Comparison of ENCODE assay signal across 15 cellular contexts in the genomic region with DNA sequence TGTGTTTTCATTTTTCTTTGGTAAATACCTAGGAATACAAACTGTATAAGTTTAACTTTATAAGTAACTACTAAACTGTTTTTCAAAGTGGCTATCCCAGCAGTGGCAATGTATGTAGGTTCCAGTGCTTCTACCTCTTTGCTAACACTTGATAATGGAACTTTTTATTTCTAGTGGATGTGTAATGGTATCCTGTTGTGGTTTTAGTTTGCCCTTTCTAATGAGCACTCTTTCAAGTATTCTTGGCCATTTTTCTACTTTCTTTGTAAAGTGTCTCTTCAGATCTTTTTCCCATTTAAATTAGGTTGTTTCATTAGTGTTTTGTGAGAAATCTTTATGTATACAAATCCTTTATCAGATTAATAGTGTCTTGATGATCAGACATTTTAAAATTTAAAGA. TPM values are rescaled to one million over a fixed set of nuclear protein-coding genes. Genes with fewer than 3 reads are reported as not detected.
DNase-seq lines count a peak whose midpoint lies in the region; ATAC-seq and TF ChIP-seq lines count a peak whose summit lies in the region.
"Had no signal": no experiment of that assay in that cellular context is flagged by ENCODE, and none has a peak within 500 bp of the region (broad histone marks: within the 10 kb centered on the region; RNA-seq: fewer than 3 reads in every experiment).

No MANE protein-coding gene starts in this region.

- H3K36me3 Mint-ChIP-seq in T-helper 1 cell treated with Interleukin-12 subunit alpha and Interleukin-12 subunit beta and Interleukin-4 antibody, amounts not matched to agents 30 μg/mL and 1 μg/mL, for 36 hours (ENCODE audit: low read depth): peaks cover 24% of the 10 kb centered on the region
- no peaks in the 10 kb centered on the region for H3K36me3 Mint-ChIP-seq in mesothelial cell of epicardium

- H3K4me1 Mint-ChIP-seq in T-helper 1 cell treated with Interleukin-12 subunit alpha and Interleukin-12 subunit beta and Interleukin-4 antibody, amounts not matched to agents 30 μg/mL and 1 μg/mL, for 36 hours (ENCODE audit: low read depth): peaks cover 47% of the 10 kb centered on the region
- H3K4me1 Mint-ChIP-seq in mesothelial cell of epicardium: peaks cover 21% of the 10 kb centered on the region

- H3K36me3 ChIP-seq in HUES64 (ENCODE audit: insufficient read depth, low read length): peaks cover 39% of the 10 kb centered on the region
- H3K36me3 ChIP-seq: gastrocnemius medialis, pancreas had no signal

- peaks cover 16% of the 10 kb centered on the region for H3K4me1 ChIP-seq in HUES64 (ENCODE audit: insufficient read depth, low read length)
- H3K4me1 ChIP-seq: pancreas had no signal

- no peaks in the 10 kb centered on the region for H3K27me3 ChIP-seq in HUES64 (ENCODE audit: insufficient read depth, low read length)
- H3K27me3 ChIP-seq: gastrocnemius medialis, pancreas had no signal

- H3K9me3 ChIP-seq in HUES64 (ENCODE audit: insufficient read depth, low read depth, low read length): no peaks in the 10 kb centered on the region
- H3K9me3 ChIP-seq: gastrocnemius medialis, mucosa of descending colon, pancreas had no signal

- ATAC-seq in HG03280 (IDR thresholded peaks at IDR 0.05; ENCODE audit: unreplicated experiment) (no peak), HG03045 (IDR thresholded peaks at IDR 0.05; ENCODE audit: unreplicated experiment) (no peak), HG03039 (IDR thresholded peaks at IDR 0.05; ENCODE audit: unreplicated experiment) (no peak)
- ATAC-seq: activated CD4-positive, CD25-positive, alpha-beta regulatory T cell treated with anti-CD3 and anti-CD28 coated beads, Interleukin-2, amount 50 U/mL, for 24 hours; gastrocnemius medialis; mucosa of descending colon; pancreas had no signal

- H3K9me3 Mint-ChIP-seq in T-helper 1 cell treated with Interleukin-12 subunit alpha and Interleukin-12 subunit beta and Interleukin-4 antibody, amounts not matched to agents 30 μg/mL and 1 μg/mL, for 36 hours: no peaks in the 10 kb centered on the region
- no peaks in the 10 kb centered on the region for H3K9me3 Mint-ChIP-seq in mesothelial cell of epicardium

- no peak overlapping the region for H3K9ac ChIP-seq in HUES64 (ENCODE audit: low read depth, low read length)

- in situ Hi-C loops in astrocyte of the cerebellum (cut with HindIII; ENCODE audit: low sequenced_read_pairs): no loop called here

- H3K4me3 ChIP-seq in HUES64 (ENCODE audit: low read length): no peak overlapping the region
- H3K4me3 ChIP-seq in astrocyte of the cerebellum (ENCODE audit: low read depth, low read length): no peak overlapping the region
- H3K4me3 ChIP-seq: gastrocnemius medialis, mucosa of descending colon, pancreas had no signal

- DNase-seq in T-helper 1 cell (no peak), astrocyte of the cerebellum (ENCODE audit: low read depth) (peak; percentile 8), mesothelial cell of epicardium (ENCODE audit: low spot score in 2 of 2, unreplicated experiment in 2 of 2) (no peak)
- DNase-seq: ACHN; effector CD8-positive, alpha-beta T cell; gastrocnemius medialis; mucosa of descending colon; NCI-H1436; pancreas had no signal

- H3K27me3 Mint-ChIP-seq in T-helper 1 cell treated with Interleukin-12 subunit alpha and Interleukin-12 subunit beta and Interleukin-4 antibody, amounts not matched to agents 30 μg/mL and 1 μg/mL, for 36 hours (ENCODE audit: low read depth): no peaks in the 10 kb centered on the region
- no peaks in the 10 kb centered on the region for H3K27me3 Mint-ChIP-seq in mesothelial cell of epicardium (ENCODE audit: low read depth)

- peak overlapping the region; percentile 65 for H3K27ac Mint-ChIP-seq in T-helper 1 cell treated with Interleukin-12 subunit alpha and Interleukin-12 subunit beta and Interleukin-4 antibody, amounts not matched to agents 30 μg/mL and 1 μg/mL, for 36 hours
- peak overlapping the region; percentile 61 for H3K27ac Mint-ChIP-seq in mesothelial cell of epicardium

- peak overlapping the region; percentile 32 for H3K4me3 Mint-ChIP-seq in T-helper 1 cell treated with Interleukin-12 subunit alpha and Interleukin-12 subunit beta and Interleukin-4 antibody, amounts not matched to agents 30 μg/mL and 1 μg/mL, for 36 hours
- H3K4me3 Mint-ChIP-seq in mesothelial cell of epicardium: no peak overlapping the region

- TF ChIP-seq CTCF in astrocyte of the cerebellum (IDR thresholded peaks at IDR 0.05; ENCODE audit: low read depth, low read length, missing control alignments): no peak
- TF ChIP-seq CTCF in mesothelial cell of epicardium (IDR thresholded peaks at IDR 0.05; ENCODE audit: unreplicated experiment): no peak

- peak overlapping the region; percentile 21; the same call in 1 of the 2 replicates for H3K27ac ChIP-seq in HUES64 (ENCODE audit: low read depth, low read length)
- H3K27ac ChIP-seq: gastrocnemius medialis, pancreas had no signal

RNA-seq across cellular contexts. Expression of gene KIF20B, which starts 4.6 kb away (rescaled TPM):
- 29.5 TPM for polyA plus RNA-seq in HUES64 (2013, experiment 1 of 2)
- 30.3 TPM for polyA plus RNA-seq in HUES64 (2013, experiment 2 of 2)
- total RNA-seq in mesothelial cell of epicardium: 19.5 to 20.4 TPM (median 20.3 TPM) in 3 replicates
